In the genomic region with DNA sequence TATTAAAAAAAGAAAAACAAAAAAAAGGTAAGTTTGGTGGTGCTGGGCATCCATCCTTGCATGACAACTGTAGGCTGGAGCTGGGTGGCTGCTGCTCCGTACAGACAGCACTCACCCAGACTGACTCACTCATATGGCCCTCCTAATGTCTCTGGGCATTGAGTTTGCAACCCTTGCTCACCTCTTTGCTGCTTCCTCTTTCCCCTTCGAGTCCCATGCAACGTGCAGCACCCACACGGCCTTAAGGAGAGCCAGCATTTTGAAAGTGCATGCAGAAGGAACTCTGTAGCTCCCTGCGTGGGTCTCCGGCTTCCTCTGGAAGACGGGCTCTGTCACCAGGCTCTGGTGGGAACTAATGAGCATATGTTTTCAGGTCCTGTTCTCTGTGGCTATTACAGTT, we compare ENCODE assay signal across 23 cellular contexts.
DNase-seq lines count a peak whose midpoint lies in the region; ATAC-seq, FAIRE-seq and TF ChIP-seq lines count a peak whose summit lies in the region.
"Had no signal": no experiment of that assay in that cellular context is flagged by ENCODE, and none has a peak within 500 bp of the region (broad histone marks: within the 10 kb centered on the region; RNA-seq: fewer than 3 reads in every experiment).

No MANE protein-coding gene starts in this region.

- in situ Hi-C loops in KBM-7 (cut with MboI; ENCODE audit: low pct_unique_long_range_greater_than_20kb, low sequenced_read_pairs) (no loop called here), K562 (cut with MboI) (no loop called here)

- H3K27me3 ChIP-seq in K562 (ENCODE audit: control insufficient read depth in 2 of 2, insufficient read depth in 2 of 2, low read length in 2 of 2) (peaks cover 10 to 21% of the 10 kb centered on the region in 2 experiments), osteoblast (ENCODE audit: insufficient read depth, low read length) (no peaks in the 10 kb centered on the region), colonic mucosa (no peaks in the 10 kb centered on the region)
- H3K27me3 ChIP-seq: dorsolateral prefrontal cortex had no signal

- CTCF ChIA-PET in K562 (lab: Yijun Ruan, JAX; ENCODE audit: low intra/inter-chr PET ratio), result no interaction called here

- no TSS peak for BruUV-seq in K562 (replicated peaks; lab: Mats Ljungman, UMichigan)

- no peak for TF ChIP-seq POLR2A in K562 (conservative IDR thresholded peaks at IDR 0.05)

- TF ChIP-seq CTCF in K562 (IDR thresholded peaks at IDR 0.05 in 2 of 3, conservative IDR thresholded peaks at IDR 0.05 in 1 of 3; ENCODE audit: insufficient read depth in 2 of 3, low read depth in 1 of 3, low read length in 3 of 3), result no peak
- TF ChIP-seq CTCF in osteoblast (IDR thresholded peaks at IDR 0.05; ENCODE audit: extremely low read depth, low read depth, low read length), result no peak
- TF ChIP-seq CTCF in colonic mucosa (IDR thresholded peaks at IDR 0.05), result no peak

- H3K4me2 ChIP-seq in K562 (ENCODE audit: insufficient read depth, low read length) (no peak overlapping the region), osteoblast (ENCODE audit: insufficient read depth, low read length) (no peak overlapping the region)

- WGBS in K562 (ENCODE audit: insufficient coverage, low coverage, missing lambda C conversion rate), result 10% methylated on average over 7 of the region's 7 CpGs

- H3K79me2 ChIP-seq in K562 (ENCODE audit: control insufficient read depth, insufficient read depth, low read length) (no peaks in the 10 kb centered on the region), osteoblast (ENCODE audit: insufficient read depth, low read length) (no peaks in the 10 kb centered on the region)

- no peak for TF ChIP-seq RAD21 in K562 (CRISPR knock-in tag; conservative IDR thresholded peaks at IDR 0.05 in 1 of 2, IDR thresholded peaks at IDR 0.05 in 1 of 2)

- H3K4me3 ChIP-seq in K562 (no peak overlapping the region), osteoblast (ENCODE audit: insufficient read depth, low read length) (no peak overlapping the region), colonic mucosa (no peak overlapping the region)
- H3K4me3 ChIP-seq: dorsolateral prefrontal cortex, HAP-1, skin epidermis had no signal

- H3K4me1 ChIP-seq in K562 (replicated peaks in 1 of 2; ENCODE audit: control insufficient read depth in 2 of 2, insufficient read depth in 2 of 2, low read length in 2 of 2) (no peaks in the 10 kb centered on the region; a peak in 1 of 5 replicates), osteoblast (ENCODE audit: insufficient read depth, low read length) (peaks cover 7% of the 10 kb centered on the region), colonic mucosa (no peaks in the 10 kb centered on the region)
- H3K4me1 ChIP-seq: HAP-1 had no signal

- TF ChIP-seq EP300 in K562 (IDR thresholded peaks at IDR 0.05; ENCODE audit: low read length), result no peak

- H3K9ac ChIP-seq in K562 (ENCODE audit: insufficient read depth in 1 of 2, low read depth in 2 of 2, low read length in 2 of 2), result no peak overlapping the region
- no peak overlapping the region for H3K9ac ChIP-seq in colonic mucosa (ENCODE audit: low read depth in 2 of 2, low read length in 2 of 2)

- H3K9me1 ChIP-seq in K562 (ENCODE audit: control insufficient read depth, insufficient read depth, low read length), result no peaks in the 10 kb centered on the region

- FAIRE-seq in K562 (lab: Jason Lieb, UNC), result no peak
- FAIRE-seq: A204.1, astrocyte had no signal

- intact Hi-C loops in K562 (cut with micrococcal nuclease) (loop anchor here (10.0 kb wide), 2 partner anchors 100 to 210 kb away; no protein-coding TSS in a partner anchor), colonic mucosa (cut with DNase I) (no loop called here)

- DNase-seq in SIG-M5 treated with dmso at 0.1 percent for 504 hours (lab: John Stamatoyannopoulos, UW; ENCODE audit: unreplicated experiment) (peak; percentile 9), SIG-M5 (lab: John Stamatoyannopoulos, UW) (no peak), KBM-7 (peak; percentile 22), K562 (ENCODE audit: extremely low read depth in 1 of 4, low spot score in 3 of 4) (no peak), osteoblast (ENCODE audit: insufficient read length, low spot score, missing footprints) (no peak), colonic mucosa (no peak), NCI-H1048 (lab: John Stamatoyannopoulos, UW) (no peak)
- DNase-seq: activated CD4-positive, alpha-beta memory T cell treated with anti-CD3 and anti-CD28 coated beads for 36 hours; activated CD4-positive, CD25-positive, alpha-beta regulatory T cell; activated effector memory CD4-positive, alpha-beta T cell treated with Interleukin-2 at 50 U/mL for 16 hours; activated naive CD8-positive, alpha-beta T cell treated with anti-CD3 and anti-CD28 coated beads, Interleukin-2, amount 10 ng/mL, durations not matched to agents 7 days and 5 days; DMS53; dorsolateral prefrontal cortex; naive B cell; NCI-H1436 treated with DMSO at 0.1 percent for 48 hours; NK-92 treated with Interleukin-12 subunit alpha and Interleukin-12 subunit beta, amount 100 ng/mL, for 24 hours; occipital lobe; trophoblast cell had no signal

- H3K9me3 ChIP-seq in K562 (replicated peaks; ENCODE audit: control insufficient read depth, insufficient read depth, low read depth, low read length), result no peaks in the 10 kb centered on the region
- H3K9me3 ChIP-seq in osteoblast (ENCODE audit: low read depth, low read length), result no peaks in the 10 kb centered on the region
- no peaks in the 10 kb centered on the region for H3K9me3 ChIP-seq in colonic mucosa
- H3K9me3 ChIP-seq: HAP-1 had no signal

- no peak overlapping the region for H2AFZ ChIP-seq in K562 (ENCODE audit: low read depth, low read length)
- H2AFZ ChIP-seq in osteoblast (ENCODE audit: low read length), result peak overlapping the region; percentile 54

- H3K36me3 ChIP-seq in K562 (ENCODE audit: control insufficient read depth, insufficient read depth, low read length) (no peaks in the 10 kb centered on the region), osteoblast (ENCODE audit: insufficient read depth, low read length) (no peaks in the 10 kb centered on the region), colonic mucosa (no peaks in the 10 kb centered on the region)
- H3K36me3 ChIP-seq: HAP-1 had no signal

- ATAC-seq in K562, result peak; percentile 29; the same call in 1 of the 3 replicates
- no peak for ATAC-seq in GM18858 (IDR thresholded peaks at IDR 0.05; ENCODE audit: unreplicated experiment)

- no peaks in the 10 kb centered on the region for H4K20me1 ChIP-seq in K562 (replicated peaks; ENCODE audit: control insufficient read depth, insufficient read depth, low read length)
- no peaks in the 10 kb centered on the region for H4K20me1 ChIP-seq in osteoblast (ENCODE audit: insufficient read depth, low read length)

- POLR2A ChIA-PET in K562 (lab: Yijun Ruan, JAX), result no interaction called here

- H3K27ac ChIP-seq in K562 (ENCODE audit: extremely low read depth, low read depth, low read length), result no peak overlapping the region
- no peak overlapping the region for H3K27ac ChIP-seq in osteoblast (ENCODE audit: low read depth, low read length)
- no peak overlapping the region for H3K27ac ChIP-seq in colonic mucosa
- H3K27ac ChIP-seq: dorsolateral prefrontal cortex, skin epidermis had no signal

TF ChIP-seq in K562, 482 proteins besides CTCF, POLR2A, EP300 and RAD21:
- no peak for TF ChIP-seq ZNF263 (CRISPR knock-in tag; IDR thresholded peaks at IDR 0.05; ENCODE audit: borderline replicate concordance)
- TF ChIP-seq RFX7 (CRISPR knock-in tag; IDR thresholded peaks at IDR 0.05), result no peak
- TF ChIP-seq, protein P1, sequence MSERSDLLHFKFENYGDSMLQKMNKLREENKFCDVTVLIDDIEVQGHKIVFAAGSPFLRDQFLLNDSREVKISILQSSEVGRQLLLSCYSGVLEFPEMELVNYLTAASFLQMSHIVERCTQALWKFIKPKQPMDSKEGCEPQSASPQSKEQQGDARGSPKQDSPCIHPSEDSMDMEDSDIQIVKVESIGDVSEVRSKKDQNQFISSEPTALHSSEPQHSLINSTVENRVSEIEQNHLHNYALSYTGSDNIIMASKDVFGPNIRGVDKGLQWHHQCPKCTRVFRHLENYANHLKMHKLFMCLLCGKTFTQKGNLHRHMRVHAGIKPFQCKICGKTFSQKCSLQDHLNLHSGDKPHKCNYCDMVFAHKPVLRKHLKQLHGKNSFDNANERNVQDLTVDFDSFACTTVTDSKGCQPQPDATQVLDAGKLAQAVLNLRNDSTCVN (CRISPR knock-in tag; IDR thresholded peaks at IDR 0.05), result no peak
- TF ChIP-seq ZNF695 (CRISPR knock-in tag; IDR thresholded peaks at IDR 0.05), result no peak
- no peak for TF ChIP-seq NRF1 (conservative IDR thresholded peaks at IDR 0.05 in 1 of 2, IDR thresholded peaks at IDR 0.05 in 1 of 2)
- TF ChIP-seq TSC22D4 (tag; IDR thresholded peaks at IDR 0.05), result no peak

Comparison
In these comparisons a context has a peak if more than half of its experiments do, and no peak if none do; other contexts are left out.
1. DNase-seq: peak in SIG-M5 treated with dmso at 0.1 percent for 504 hours (single experiment) and KBM-7 (single experiment); none in SIG-M5 (single experiment), K562 (0 of 4), osteoblast (single experiment), colonic mucosa (single experiment) and NCI-H1048 (single experiment).